ENCODE assay signal across 3 cellular contexts in the genomic region with DNA sequence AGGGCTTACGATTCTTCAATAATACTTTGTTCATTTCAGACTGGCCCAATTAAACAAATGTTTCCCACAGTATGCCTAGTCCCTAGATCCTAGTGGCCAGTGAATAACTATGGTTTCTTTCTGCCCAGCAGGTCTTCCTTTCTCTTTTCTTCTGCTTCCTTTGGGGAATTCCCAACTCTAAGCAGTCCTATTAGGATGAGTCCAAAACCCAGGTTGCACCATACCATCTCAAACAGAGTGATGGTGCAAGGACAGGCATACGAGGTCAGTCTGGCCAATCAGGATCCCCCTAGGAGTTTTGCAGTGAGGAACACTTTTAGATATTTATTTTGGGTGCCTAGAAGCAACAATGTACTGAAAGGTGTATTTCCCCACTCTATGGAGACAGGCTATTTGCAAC.
A peak's percentile ranks its signal among the peaks of the same experiment; 100 is the strongest.
TF ChIP-seq lines count a peak whose summit lies in the region.

No MANE protein-coding gene starts in this region.

TF ChIP-seq in GM23338, 12 proteins besides CTCF, POLR2A, EP300 and RAD21 (continues in another document):
- TF ChIP-seq CREB1 (CRISPR knock-in tag; IDR thresholded peaks at IDR 0.05; ENCODE audit: low read depth) (no peak), ZNF331 (CRISPR knock-in tag; IDR thresholded peaks at IDR 0.05; ENCODE audit: low read depth) (no peak), POLR2AphosphoS5 (IDR thresholded peaks at IDR 0.05; ENCODE audit: low read depth) (no peak), ETS1 (IDR thresholded peaks at IDR 0.05) (no peak), ZNF114 (CRISPR knock-in tag; IDR thresholded peaks at IDR 0.05) (no peak), REST (IDR thresholded peaks at IDR 0.05; ENCODE audit: unreplicated experiment) (no peak)

TF ChIP-seq in WTC11, 78 proteins besides CTCF, POLR2A, EP300 and RAD21:
- TF ChIP-seq E2F1 (CRISPR knock-in tag; IDR thresholded peaks at IDR 0.05), result no peak
- TF ChIP-seq ZNF263 (CRISPR knock-in tag; IDR thresholded peaks at IDR 0.05; ENCODE audit: low read depth), result no peak
- TF ChIP-seq, protein P1, sequence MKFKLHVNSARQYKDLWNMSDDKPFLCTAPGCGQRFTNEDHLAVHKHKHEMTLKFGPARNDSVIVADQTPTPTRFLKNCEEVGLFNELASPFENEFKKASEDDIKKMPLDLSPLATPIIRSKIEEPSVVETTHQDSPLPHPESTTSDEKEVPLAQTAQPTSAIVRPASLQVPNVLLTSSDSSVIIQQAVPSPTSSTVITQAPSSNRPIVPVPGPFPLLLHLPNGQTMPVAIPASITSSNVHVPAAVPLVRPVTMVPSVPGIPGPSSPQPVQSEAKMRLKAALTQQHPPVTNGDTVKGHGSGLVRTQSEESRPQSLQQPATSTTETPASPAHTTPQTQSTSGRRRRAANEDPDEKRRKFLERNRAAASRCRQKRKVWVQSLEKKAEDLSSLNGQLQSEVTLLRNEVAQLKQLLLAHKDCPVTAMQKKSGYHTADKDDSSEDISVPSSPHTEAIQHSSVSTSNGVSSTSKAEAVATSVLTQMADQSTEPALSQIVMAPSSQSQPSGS (CRISPR knock-in tag; IDR thresholded peaks at IDR 0.05; ENCODE audit: borderline replicate concordance, low read depth), result no peak
- no peak for TF ChIP-seq ZNF423 (CRISPR knock-in tag; IDR thresholded peaks at IDR 0.05)
- no peak for TF ChIP-seq RORB (CRISPR knock-in tag; IDR thresholded peaks at IDR 0.05)

TF ChIP-seq in HepG2, 621 proteins besides CTCF, POLR2A, EP300 and RAD21:
- TF ChIP-seq ZNF547 (CRISPR knock-in tag; IDR thresholded peaks at IDR 0.05) (no peak), ZNF644 (CRISPR knock-in tag; IDR thresholded peaks at IDR 0.05; ENCODE audit: low read depth) (peak; percentile 76; the same call in 1 of the 2 replicates), HOMEZ (CRISPR knock-in tag; IDR thresholded peaks at IDR 0.05; ENCODE audit: low read depth) (0 out of 2 replicates have a peak, but pooled peaks have one; percentile 31), POGZ (CRISPR knock-in tag; IDR thresholded peaks at IDR 0.05) (0 out of 2 replicates have a peak, but pooled peaks have one; percentile 24), ZNF670 (CRISPR knock-in tag; IDR thresholded peaks at IDR 0.05; ENCODE audit: borderline replicate concordance) (peak; percentile 50; the same call in 1 of the 2 replicates), CEBPG (CRISPR knock-in tag; IDR thresholded peaks at IDR 0.05) (peak; percentile 65), HNF4A (CRISPR knock-in tag; IDR thresholded peaks at IDR 0.05) (peak; percentile 46; the same call in 1 of the 2 replicates), RELA (CRISPR knock-in tag; IDR thresholded peaks at IDR 0.05) (peak; percentile 53; the same call in 1 of the 2 replicates), RBM39 (IDR thresholded peaks at IDR 0.05; ENCODE audit: low read depth, low read length, poor library complexity, severe bottlenecking) (no peak), LCORL (IDR thresholded peaks at IDR 0.05) (no peak), LCORL (CRISPR knock-in tag; IDR thresholded peaks at IDR 0.05) (0 out of 2 replicates have a peak, but pooled peaks have one; percentile 18), SP2 (CRISPR knock-in tag; IDR thresholded peaks at IDR 0.05) (no peak), ZMYM4 (CRISPR knock-in tag; IDR thresholded peaks at IDR 0.05) (peak; percentile 56), HDAC1 (CRISPR knock-in tag; IDR thresholded peaks at IDR 0.05) (0 out of 2 replicates have a peak, but pooled peaks have one; percentile 34), CEBPB (IDR thresholded peaks at IDR 0.05; ENCODE audit: borderline replicate concordance, low read depth, low read length) (peak; percentile 82; the same call in 1 of the 2 replicates), FOSL2 (CRISPR knock-in tag; IDR thresholded peaks at IDR 0.05) (0 out of 2 replicates have a peak, but pooled peaks have one; percentile 7), NFYB (CRISPR knock-in tag; IDR thresholded peaks at IDR 0.05) (peak; percentile 24; the same call in 1 of the 2 replicates), NFYC (CRISPR knock-in tag; IDR thresholded peaks at IDR 0.05) (peak; percentile 44)
- TF ChIP-seq, protein P2, sequence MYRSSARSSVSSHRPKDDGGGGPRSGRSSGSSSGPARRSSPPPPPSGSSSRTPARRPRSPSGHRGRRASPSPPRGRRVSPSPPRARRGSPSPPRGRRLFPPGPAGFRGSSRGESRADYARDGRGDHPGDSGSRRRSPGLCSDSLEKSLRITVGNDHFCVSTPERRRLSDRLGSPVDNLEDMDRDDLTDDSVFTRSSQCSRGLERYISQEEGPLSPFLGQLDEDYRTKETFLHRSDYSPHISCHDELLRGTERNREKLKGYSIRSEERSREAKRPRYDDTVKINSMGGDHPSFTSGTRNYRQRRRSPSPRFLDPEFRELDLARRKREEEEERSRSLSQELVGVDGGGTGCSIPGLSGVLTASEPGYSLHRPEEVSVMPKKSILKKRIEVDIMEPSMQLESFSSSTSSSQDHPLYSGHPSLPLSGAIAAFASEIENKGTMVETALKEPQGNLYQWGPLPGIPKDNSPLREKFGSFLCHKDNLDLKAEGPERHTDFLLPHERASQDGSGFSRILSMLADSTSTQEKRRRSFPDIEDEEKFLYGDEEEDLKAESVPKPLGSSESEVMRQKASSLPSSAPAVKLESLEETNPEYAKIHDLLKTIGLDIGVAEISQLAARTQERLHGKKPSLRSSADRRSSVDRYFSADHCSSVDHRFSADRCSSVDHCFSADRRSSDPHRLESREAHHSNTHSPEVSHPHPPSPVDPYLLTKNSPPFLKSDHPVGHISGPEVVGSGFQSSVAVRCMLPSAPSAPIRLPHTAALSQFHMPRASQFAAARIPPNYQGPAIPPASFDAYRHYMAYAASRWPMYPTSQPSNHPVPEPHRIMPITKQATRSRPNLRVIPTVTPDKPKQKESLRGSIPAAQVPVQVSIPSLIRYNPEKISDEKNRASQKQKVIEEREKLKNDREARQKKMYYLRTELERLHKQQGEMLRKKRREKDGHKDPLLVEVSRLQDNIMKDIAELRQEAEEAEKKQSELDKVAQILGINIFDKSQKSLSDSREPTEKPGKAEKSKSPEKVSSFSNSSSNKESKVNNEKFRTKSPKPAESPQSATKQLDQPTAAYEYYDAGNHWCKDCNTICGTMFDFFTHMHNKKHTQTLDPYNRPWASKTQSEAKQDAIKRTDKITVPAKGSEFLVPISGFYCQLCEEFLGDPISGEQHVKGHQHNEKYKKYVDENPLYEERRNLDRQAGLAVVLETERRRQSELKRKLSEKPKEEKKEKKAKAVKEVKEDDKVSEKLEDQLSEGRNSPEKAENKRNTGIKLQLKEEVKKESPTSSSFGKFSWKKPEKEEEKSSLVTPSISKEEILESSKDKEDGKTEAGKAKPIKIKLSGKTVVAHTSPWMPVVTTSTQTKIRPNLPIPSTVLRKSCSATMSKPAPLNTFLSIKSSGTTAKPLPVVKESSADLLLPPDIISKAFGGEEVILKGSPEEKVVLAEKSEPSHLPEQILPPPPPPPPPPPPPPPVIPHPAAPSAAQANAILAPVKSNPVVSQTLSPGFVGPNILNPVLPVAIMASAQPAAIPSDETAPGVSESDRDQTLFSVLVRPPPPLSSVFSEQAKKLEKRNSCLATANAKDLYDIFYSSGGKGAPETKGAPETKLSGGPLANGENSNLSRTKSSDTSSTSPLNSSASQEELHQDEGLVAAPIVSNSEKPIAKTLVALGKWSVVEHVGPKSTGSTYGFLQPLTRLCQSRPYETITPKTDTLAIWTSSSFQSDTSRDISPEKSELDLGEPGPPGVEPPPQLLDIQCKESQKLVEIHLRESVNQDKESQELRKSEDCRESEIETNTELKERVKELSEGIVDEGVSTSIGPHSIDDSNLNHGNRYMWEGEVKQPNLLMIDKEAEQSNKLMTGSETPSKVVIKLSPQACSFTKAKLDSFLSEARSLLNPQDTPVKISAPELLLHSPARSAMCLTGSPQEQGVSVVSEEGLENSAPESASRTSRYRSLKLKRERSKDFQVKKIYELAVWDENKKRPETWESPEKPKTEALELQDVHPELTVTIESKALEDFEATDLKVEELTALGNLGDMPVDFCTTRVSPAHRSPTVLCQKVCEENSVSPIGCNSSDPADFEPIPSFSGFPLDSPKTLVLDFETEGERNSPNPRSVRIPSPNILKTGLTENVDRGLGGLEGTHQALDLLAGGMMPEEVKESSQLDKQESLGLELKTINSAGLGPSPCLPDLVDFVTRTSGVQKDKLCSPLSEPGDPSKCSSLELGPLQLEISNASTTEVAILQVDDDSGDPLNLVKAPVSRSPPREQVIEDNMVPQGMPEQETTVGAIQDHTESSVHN (CRISPR knock-in tag; IDR thresholded peaks at IDR 0.05), result no peak
